In the genomic region with DNA sequence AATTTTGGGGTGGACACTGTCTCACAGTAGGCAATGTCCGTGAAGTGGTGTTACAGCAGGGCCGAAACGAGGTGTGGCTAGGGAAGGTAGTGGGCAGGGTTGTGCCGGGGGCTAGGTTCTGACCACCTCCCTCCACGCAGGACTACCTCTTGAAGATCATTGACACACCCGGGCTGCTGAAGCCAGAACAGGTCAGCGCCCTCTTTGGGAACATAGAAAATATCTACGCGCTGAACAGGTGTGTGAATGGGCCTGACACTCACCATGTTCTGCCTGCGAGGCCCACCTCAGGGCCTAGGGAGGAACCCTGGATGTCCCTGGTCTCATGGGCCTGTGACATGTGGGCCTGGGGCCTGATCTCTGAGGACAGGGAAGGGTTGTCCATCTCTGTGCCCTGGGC, we compare ENCODE assay signal across 24 cellular contexts. TPM values are rescaled to one million over a fixed set of nuclear protein-coding genes. Genes with fewer than 3 reads are reported as not detected.
DNase-seq lines count a peak whose midpoint lies in the region; ATAC-seq, FAIRE-seq and TF ChIP-seq lines count a peak whose summit lies in the region.
"Had no signal": no experiment of that assay in that cellular context is flagged by ENCODE, and none has a peak within 500 bp of the region (broad histone marks: within the 10 kb centered on the region; RNA-seq: fewer than 3 reads in every experiment).

No MANE protein-coding gene starts in this region.

- no peak for TF ChIP-seq POLR2A in right lobe of liver (IDR thresholded peaks at IDR 0.05)
- no peak for TF ChIP-seq POLR2A in HepG2 (IDR thresholded peaks at IDR 0.05; ENCODE audit: insufficient read depth in 1 of 2, low read depth in 2 of 2, low read length in 2 of 2)

- no TSS peak for BruUV-seq in HepG2 (replicated peaks; lab: Mats Ljungman, UMichigan)

- no peaks in the 10 kb centered on the region for H3K9me2 ChIP-seq in hepatocyte (replicated peaks; ENCODE audit: insufficient read depth)

- TF ChIP-seq CTCF in right lobe of liver (IDR thresholded peaks at IDR 0.05), result no peak
- TF ChIP-seq CTCF in HepG2 (CRISPR knock-in tag; IDR thresholded peaks at IDR 0.05), result no peak
- no peak for TF ChIP-seq CTCF in hepatocyte (IDR thresholded peaks at IDR 0.05; ENCODE audit: poor library complexity)

- H3K36me3 ChIP-seq in right lobe of liver, result peaks cover 0 to 37% (median 7%) of the 10 kb centered on the region in 4 donors
- H3K36me3 ChIP-seq in HepG2 (replicated peaks in 1 of 2; ENCODE audit: control insufficient read depth in 1 of 2, insufficient read depth in 2 of 2, low read length in 2 of 2), result peaks cover 10 to 14% of the 10 kb centered on the region in 2 experiments; a peak in 3 of 5 replicates
- no peaks in the 10 kb centered on the region for H3K36me3 ChIP-seq in hepatocyte (replicated peaks; ENCODE audit: insufficient read depth, low read depth)

- no peak overlapping the region for H3K9ac ChIP-seq in HepG2 (ENCODE audit: insufficient read depth, low read depth, low read length)
- H3K9ac ChIP-seq: BLaER1 had no signal

- H3K27ac ChIP-seq in right lobe of liver (no peak overlapping the region), HepG2 (ENCODE audit: extremely low read length, insufficient read depth, low read length) (no peak overlapping the region), hepatocyte (no peak overlapping the region)
- H3K27ac ChIP-seq: BLaER1, foreskin keratinocyte, VCaP had no signal

- ATAC-seq in right lobe of liver (no peak), HepG2 (no peak), HG02610 (IDR thresholded peaks at IDR 0.05; ENCODE audit: unreplicated experiment) (no peak), HG02678 (IDR thresholded peaks at IDR 0.05; ENCODE audit: unreplicated experiment) (no peak)
- ATAC-seq in effector memory CD8-positive, alpha-beta T cell (replicated peaks), result no peak
- ATAC-seq: foreskin keratinocyte had no signal

- CTCF ChIA-PET in HepG2 (lab: Yijun Ruan, JAX; ENCODE audit: low intra/inter-chr PET ratio, low total read pairs), result no interaction called here

- H3K9me3 Mint-ChIP-seq in effector memory CD8-positive, alpha-beta T cell, result no peaks in the 10 kb centered on the region
- H3K9me3 Mint-ChIP-seq: activated naive CD8-positive, alpha-beta T cell treated with anti-CD3 and anti-CD28 coated beads, Interleukin-2, amount 10 ng/mL, durations not matched to agents 7 days and 5 days; nephron progenitor cell had no signal

- no peak for TF ChIP-seq EP300 in HepG2 (IDR thresholded peaks at IDR 0.05; ENCODE audit: low read depth in 2 of 2, low read length in 2 of 2)
- TF ChIP-seq EP300 in HepG2 (CRISPR knock-in tag; IDR thresholded peaks at IDR 0.05; ENCODE audit: borderline replicate concordance), result no peak

- in situ Hi-C loops in HepG2 (cut with HindIII; ENCODE audit: extremely low pct_ligation_motif_present, low pct_unique_long_range_greater_than_20kb), result no loop called here

- H3K27me3 ChIP-seq in right lobe of liver (no peaks in the 10 kb centered on the region), HepG2 (ENCODE audit: control insufficient read depth in 1 of 2, insufficient read depth in 2 of 2, low read length in 2 of 2) (no peaks in the 10 kb centered on the region), hepatocyte (no peaks in the 10 kb centered on the region)
- H3K27me3 ChIP-seq: BLaER1, foreskin keratinocyte had no signal

- peaks cover 54% of the 10 kb centered on the region for H3K36me3 Mint-ChIP-seq in effector memory CD8-positive, alpha-beta T cell (ENCODE audit: insufficient read depth)
- H3K36me3 Mint-ChIP-seq: activated naive CD8-positive, alpha-beta T cell treated with anti-CD3 and anti-CD28 coated beads, Interleukin-2, amount 10 ng/mL, durations not matched to agents 7 days and 5 days had no signal

- DNase-seq in right lobe of liver (peak in 2 of 3 donors; percentile 15 to 34), HepG2 (ENCODE audit: low spot score) (no peak), posterior vena cava (ENCODE audit: low spot score) (peak; percentile 52), NCI-H1436 (lab: John Stamatoyannopoulos, UW) (no peak), hepatocyte (ENCODE audit: low spot score) (no peak)
- DNase-seq in effector memory CD8-positive, alpha-beta T cell, result no peak
- DNase-seq: ACHN; activated CD4-positive, alpha-beta T cell treated with anti-CD3 and anti-CD28 coated beads, Interleukin-2, amount 50 U/mL, for 1 hour; activated CD8-positive, alpha-beta memory T cell treated with anti-CD3 and anti-CD28 coated beads, Interleukin-2, amount 50 U/mL, for 48 hours; activated naive CD8-positive, alpha-beta T cell treated with anti-CD3 and anti-CD28 coated beads, Interleukin-2, amount 10 ng/mL, durations not matched to agents 7 days and 5 days; Calu3; effector CD4-positive, alpha-beta T cell; foreskin keratinocyte; hippocampal formation; Kasumi-1; NCI-H187 treated with DMSO at 0.1 percent for 48 hours; NCI-H2227 treated with DMSO at 0.1 percent for 48 hours; NCI-H69; nephron progenitor cell had no signal

- no peaks in the 10 kb centered on the region for H3K9me3 ChIP-seq in right lobe of liver
- no peaks in the 10 kb centered on the region for H3K9me3 ChIP-seq in HepG2 (ENCODE audit: low read length)
- H3K9me3 ChIP-seq in hepatocyte (ENCODE audit: low read depth), result no peaks in the 10 kb centered on the region
- H3K9me3 ChIP-seq: BLaER1 had no signal

- H4K20me1 ChIP-seq in HepG2 (ENCODE audit: insufficient read depth, low read length), result no peaks in the 10 kb centered on the region
- H4K20me1 ChIP-seq in hepatocyte (ENCODE audit: insufficient read depth, poor library complexity, severe bottlenecking), result no peaks in the 10 kb centered on the region

- no peaks in the 10 kb centered on the region for H3K79me2 ChIP-seq in HepG2 (ENCODE audit: insufficient read depth, low read length)
- H3K79me2 ChIP-seq in hepatocyte, result peaks cover 63% of the 10 kb centered on the region

- H3K27me3 Mint-ChIP-seq in effector memory CD8-positive, alpha-beta T cell, result no peaks in the 10 kb centered on the region

- POLR2A ChIA-PET in HepG2 (lab: Yijun Ruan, JAX), result no interaction called here

- no peak for TF ChIP-seq RAD21 in HepG2 (CRISPR knock-in tag; IDR thresholded peaks at IDR 0.05)

- WGBS in right lobe of liver (ENCODE audit: insufficient coverage, low coverage, low lambda C conversion rate, missing lambda C conversion rate), result 85% methylated on average over 5 of the region's 10 CpGs
- WGBS in HepG2 (ENCODE audit: low lambda C conversion rate), result 99% methylated on average over 10 of the region's 10 CpGs
- WGBS in hepatocyte (ENCODE audit: low lambda C conversion rate, missing lambda C conversion rate), result 94% methylated on average over 10 of the region's 10 CpGs

- peak overlapping the region; percentile 91 to 93 for H3K27ac Mint-ChIP-seq in effector memory CD8-positive, alpha-beta T cell
- H3K27ac Mint-ChIP-seq: activated naive CD8-positive, alpha-beta T cell treated with anti-CD3 and anti-CD28 coated beads, Interleukin-2, amount 10 ng/mL, durations not matched to agents 7 days and 5 days; nephron progenitor cell had no signal

- H2AFZ ChIP-seq in HepG2 (ENCODE audit: low read length) (no peak overlapping the region), hepatocyte (no peak overlapping the region)

- H3K4me3 ChIP-seq in right lobe of liver, result no peak overlapping the region
- H3K4me3 ChIP-seq in HepG2 (replicated peaks in 1 of 3; ENCODE audit: insufficient read depth in 1 of 3, low read depth in 2 of 3, low read length in 3 of 3), result no peak overlapping the region
- no peak overlapping the region for H3K4me3 ChIP-seq in hepatocyte
- H3K4me3 ChIP-seq: BLaER1 had no signal

- no peak for FAIRE-seq in HepG2 (lab: Jason Lieb, UNC)
- FAIRE-seq: RCC 7860 had no signal

- peaks cover 49 to 75% of the 10 kb centered on the region in 2 donors for H3K4me1 Mint-ChIP-seq in effector memory CD8-positive, alpha-beta T cell (ENCODE audit: low read depth in 2 of 2)

- peak overlapping the region in 1 of 2 donors; percentile 55 for H3K4me3 Mint-ChIP-seq in effector memory CD8-positive, alpha-beta T cell
- H3K4me3 Mint-ChIP-seq: activated naive CD8-positive, alpha-beta T cell treated with anti-CD3 and anti-CD28 coated beads, Interleukin-2, amount 10 ng/mL, durations not matched to agents 7 days and 5 days; nephron progenitor cell had no signal

- H3K4me2 ChIP-seq in HepG2 (ENCODE audit: low read depth, low read length) (no peak overlapping the region), hepatocyte (no peak overlapping the region)

- intact Hi-C loops in right lobe of liver (cut with DNase I), result no loop called here
- intact Hi-C loops in HepG2 (cut with micrococcal nuclease; ENCODE audit: unreplicated experiment), result no loop called here
- intact Hi-C loops in posterior vena cava (cut with DNase I), result loop anchor here in 1 of 2 donors (5.0 kb wide), 1 partner anchor 33 kb away; no protein-coding TSS in a partner anchor

- peaks cover 0 to 7% (median 2%) of the 10 kb centered on the region in 4 donors for H3K4me1 ChIP-seq in right lobe of liver
- H3K4me1 ChIP-seq in HepG2 (ENCODE audit: insufficient read depth, low read length), result peaks cover 31% of the 10 kb centered on the region
- H3K4me1 ChIP-seq in hepatocyte (ENCODE audit: insufficient read depth), result peaks cover 30% of the 10 kb centered on the region

RNA-seq across cellular contexts. Expression of gene PLEKHG3, which starts 24.6 kb away (rescaled TPM):
- total RNA-seq in right lobe of liver (10 to 100 TPM; 25.4 to 49.1 (median 28.0) TPM), HepG2 (2016; rRNA removed; fragmentation: Illumina TruSeq; extraction: Trizol) (9.5 and 9.8 TPM in 2 replicates), posterior vena cava (10 to 100 TPM; 54.6 to 58.1 TPM), hepatocyte (41.8 and 54.2 TPM in 2 replicates)
- 0.61 and 0.88 TPM in 2 replicates for total RNA-seq in HepG2 (2016; cell fraction: cytosol; rRNA removed; fragmentation: Illumina TruSeq; extraction: Trizol; ENCODE audit: low read depth)
- 7.2 and 11.8 TPM in 2 replicates for total RNA-seq in HepG2 (2016; cell fraction: insoluble cytoplasmic fraction; rRNA removed; fragmentation: Illumina TruSeq; extraction: Trizol)
- 5.6 and 6.4 TPM in 2 replicates for total RNA-seq in HepG2 (2016; cell fraction: membrane; rRNA removed; fragmentation: Illumina TruSeq; extraction: Trizol)
- 9.3 and 10.4 TPM in 2 replicates for total RNA-seq in HepG2 (2016; cell fraction: nucleus; rRNA removed; fragmentation: Illumina TruSeq; extraction: Trizol)
- polyA plus RNA-seq in HepG2 (2011; rRNA removed) (7.1 and 7.2 TPM in 2 replicates), hepatocyte (37.1 and 42.7 TPM in 2 replicates)
- 2.7 and 5.6 TPM in 2 replicates for polyA plus RNA-seq in HepG2 (2011; cell fraction: cytosol; rRNA removed)
- 13.8 and 16.9 TPM in 2 replicates for polyA plus RNA-seq in HepG2 (2011; cell fraction: nucleus; rRNA removed)
- polyA plus RNA-seq in HepG2 (2012), result 5.4 and 8.7 TPM in 2 replicates
- polyA plus RNA-seq in HepG2 (2016; cell fraction: cytosol; fragmentation: Illumina TruSeq; extraction: Trizol; ENCODE audit: low read depth), result 0.60 and 0.61 TPM in 2 replicates
- 6.0 and 8.8 TPM in 2 replicates for polyA plus RNA-seq in HepG2 (2016; cell fraction: insoluble cytoplasmic fraction; fragmentation: Illumina TruSeq; extraction: Trizol; ENCODE audit: low read depth)
- 2.1 and 2.2 TPM in 2 replicates for polyA plus RNA-seq in HepG2 (2016; cell fraction: membrane; fragmentation: Illumina TruSeq; extraction: Trizol; ENCODE audit: low read depth)
- polyA plus RNA-seq in HepG2 (2016; cell fraction: nucleus; fragmentation: Illumina TruSeq; extraction: Trizol; ENCODE audit: insufficient read depth, low read depth), result 28.5 and 30.1 TPM in 2 replicates
- 9.5 and 51.9 TPM in 2 replicates for polyA minus RNA-seq in HepG2 (2011; rRNA and poly(A)+ RNA removed; ENCODE audit: low replicate concordance)
- 4.6 and 5.4 TPM in 2 replicates for polyA minus RNA-seq in HepG2 (2011; cell fraction: cytosol; rRNA and poly(A)+ RNA removed)
- 5.1 and 12.0 TPM in 2 replicates for polyA minus RNA-seq in HepG2 (2011; cell fraction: nucleus; rRNA and poly(A)+ RNA removed)

Comparison
In these comparisons a context has a peak if more than half of its experiments do, and no peak if none do; other contexts are left out.
1. DNase-seq: peak in right lobe of liver (2 of 3) and posterior vena cava (single experiment); none in HepG2 (single experiment), effector memory CD8-positive, alpha-beta T cell (0 of 3), NCI-H1436 (single experiment) and hepatocyte (single experiment).